In the genomic region with DNA sequence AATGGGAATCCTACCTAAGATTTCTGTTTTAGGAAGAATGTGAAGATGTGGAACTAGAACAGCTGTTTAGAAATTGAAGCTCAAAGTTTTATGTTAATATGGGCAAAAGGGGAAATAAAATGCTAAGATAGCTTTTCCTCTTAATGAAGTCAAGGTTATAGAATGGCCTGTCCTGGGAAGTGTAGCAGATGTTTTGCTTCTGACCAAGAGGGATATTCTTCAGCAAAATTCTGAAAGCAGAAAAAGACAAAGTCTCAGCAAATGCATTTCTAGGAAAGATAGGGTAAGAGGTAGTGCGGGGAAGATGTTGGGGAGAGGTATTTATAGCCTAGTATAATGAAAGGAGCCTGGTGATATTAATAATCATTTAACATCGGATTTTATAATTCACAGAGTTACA, we compare ENCODE assay signal across 19 cellular contexts.
"Had no signal": no experiment of that assay in that cellular context is flagged by ENCODE, and none has a peak within 500 bp of the region (broad histone marks: within the 10 kb centered on the region; RNA-seq: fewer than 3 reads in every experiment).

No MANE protein-coding gene starts in this region.

- H3K27me3 ChIP-seq: neural progenitor cell, tibial artery had no signal

- ATAC-seq: activated CD8-positive, alpha-beta T cell treated with anti-CD3 and anti-CD28 coated beads, Interleukin-2, amount 10 ng/mL, durations not matched to agents 7 days and 5 days; esophagus mucosa; lower lobe of right lung had no signal

- H3K9me3 Mint-ChIP-seq: activated naive CD8-positive, alpha-beta T cell treated with anti-CD3 and anti-CD28 coated beads for 36 hours; activated T-helper 2 cell treated with anti-CD3 and anti-CD28 coated beads, Interferon-gamma antibody, Interleukin-2, Interleukin-4, amounts not matched to agents 10 μg/mL and 5 μg/mL and 100 μg/mL, durations not matched to agents 14 hours and 24 hours and 36 hours; naive B cell; neural progenitor cell; stimulated activated naive CD8-positive, alpha-beta T cell treated with anti-CD3 and anti-CD28 coated beads, Interleukin-15, Interleukin-2, amounts not matched to agents 100 ng/mL and 50 ng/mL, for 24 hours; T-helper 2 cell treated with Interferon-gamma antibody and Interleukin-4, amounts not matched to agents 5 μg/mL and 100 μg/mL, for 36 hours had no signal

- H3K27ac Mint-ChIP-seq: activated CD8-positive, alpha-beta T cell treated with anti-CD3 and anti-CD28 coated beads, Interleukin-2, amount 10 ng/mL, durations not matched to agents 7 days and 5 days; activated naive CD8-positive, alpha-beta T cell treated with anti-CD3 and anti-CD28 coated beads for 36 hours; activated T-helper 2 cell treated with anti-CD3 and anti-CD28 coated beads, Interferon-gamma antibody, Interleukin-2, Interleukin-4, amounts not matched to agents 10 μg/mL and 5 μg/mL and 100 μg/mL, durations not matched to agents 14 hours and 24 hours and 36 hours; neural progenitor cell; progenitor cell of endocrine pancreas; stimulated activated naive CD8-positive, alpha-beta T cell treated with anti-CD3 and anti-CD28 coated beads, Interleukin-15, Interleukin-2, amounts not matched to agents 100 ng/mL and 50 ng/mL, for 24 hours; T-helper 2 cell treated with Interferon-gamma antibody and Interleukin-4, amounts not matched to agents 5 μg/mL and 100 μg/mL, for 36 hours had no signal

- H3K9me3 ChIP-seq: lower lobe of right lung, SK-N-SH, tibial artery had no signal

- H3K27ac ChIP-seq: tibial artery, VCaP had no signal

- DNase-seq: activated CD4-positive, alpha-beta T cell treated with anti-CD3 and anti-CD28 coated beads, Interleukin-2, amount 50 U/mL, for 1 hour; activated CD4-positive, CD25-positive, alpha-beta regulatory T cell treated with anti-CD3 and anti-CD28 coated beads, Interleukin-2, amount 50 U/mL, for 72 hours; activated CD8-positive, alpha-beta T cell treated with anti-CD3 and anti-CD28 coated beads, Interleukin-2, amount 10 ng/mL, durations not matched to agents 7 days and 5 days; activated naive CD4-positive, alpha-beta T cell; activated naive CD8-positive, alpha-beta T cell treated with anti-CD3 and anti-CD28 coated beads for 36 hours; effector CD8-positive, alpha-beta T cell; lower lobe of right lung; mesendoderm; naive B cell; SK-N-SH; stimulated activated CD4-positive, alpha-beta T cell treated with anti-CD3 and anti-CD28 coated beads, Interleukin-1b, Interleukin-23, amount 100 ng/mL, for 48 hours; tibial artery had no signal

- H3K4me3 Mint-ChIP-seq: activated CD8-positive, alpha-beta T cell treated with anti-CD3 and anti-CD28 coated beads, Interleukin-2, amount 10 ng/mL, durations not matched to agents 7 days and 5 days; activated naive CD8-positive, alpha-beta T cell treated with anti-CD3 and anti-CD28 coated beads for 36 hours; naive B cell; neural progenitor cell; stimulated activated naive CD8-positive, alpha-beta T cell treated with anti-CD3 and anti-CD28 coated beads, Interleukin-15, Interleukin-2, amounts not matched to agents 100 ng/mL and 50 ng/mL, for 24 hours; T-helper 2 cell treated with Interferon-gamma antibody and Interleukin-4, amounts not matched to agents 5 μg/mL and 100 μg/mL, for 36 hours had no signal

- H3K27me3 Mint-ChIP-seq: activated naive CD8-positive, alpha-beta T cell treated with anti-CD3 and anti-CD28 coated beads for 36 hours; naive B cell; progenitor cell of endocrine pancreas; stimulated activated naive CD8-positive, alpha-beta T cell treated with anti-CD3 and anti-CD28 coated beads, Interleukin-15, Interleukin-2, amounts not matched to agents 100 ng/mL and 50 ng/mL, for 24 hours had no signal

- H3K36me3 ChIP-seq: neural progenitor cell had no signal

- H3K4me3 ChIP-seq: lower lobe of right lung, neural progenitor cell, tibial artery had no signal
